Comparison of ENCODE assay signal across 8 cellular contexts in genomic region chr6:129490551-129491245, GRCh38.
DNase-seq lines count a peak whose midpoint lies in the region; ATAC-seq, FAIRE-seq and TF ChIP-seq lines count a peak whose summit lies in the region.

No MANE protein-coding gene starts in this region.

- peaks cover 19% of the 10 kb centered on the region for H3K4me1 ChIP-seq in vagina

- no peaks in the 10 kb centered on the region for H3K27me3 ChIP-seq in vagina

- peak overlapping the region; percentile 72 for H3K4me3 Mint-ChIP-seq in osteocyte (ENCODE audit: unreplicated experiment)

- DNase-seq in GM18507 (ENCODE audit: extremely low spot score, insufficient read length, low read depth), result peak; percentile 52
- DNase-seq in NOMO-1 treated with dmso at 0.1 percent for 144 hours (lab: John Stamatoyannopoulos, UW; ENCODE audit: unreplicated experiment), result peak; percentile 62
- peak; percentile 41 for DNase-seq in activated T-cell treated with anti-CD3 and anti-CD28 coated beads for 48 hours (ENCODE audit: low read depth)
- DNase-seq in fibroblast of gingiva (ENCODE audit: low read depth), result peak; percentile 93
- DNase-seq in osteocyte (ENCODE audit: extremely low spot score, unreplicated experiment), result no peak
- DNase-seq in vagina (ENCODE audit: extremely low spot score in 2 of 2), result no peak
- DNase-seq in SK-N-DZ (ENCODE audit: low spot score), result no peak

- peak; percentile 97 for FAIRE-seq in GM18507 (lab: Jason Lieb, UNC)

- H3K36me3 Mint-ChIP-seq in osteocyte (ENCODE audit: unreplicated experiment), result no peaks in the 10 kb centered on the region

- peaks cover 45% of the 10 kb centered on the region for H3K4me1 Mint-ChIP-seq in osteocyte (ENCODE audit: unreplicated experiment)

- TF ChIP-seq CTCF in osteocyte (IDR thresholded peaks at IDR 0.05) (no peak), vagina (IDR thresholded peaks at IDR 0.05) (no peak)

- peak overlapping the region; percentile 99 for H3K27ac Mint-ChIP-seq in osteocyte (ENCODE audit: unreplicated experiment)

- intact Hi-C loops in vagina (cut with DNase I), result no loop called here

- peak; percentile 88 for ATAC-seq in HG02852 (IDR thresholded peaks at IDR 0.05; ENCODE audit: unreplicated experiment)

- peaks cover 0 to 6% of the 10 kb centered on the region in 2 donors for H3K36me3 ChIP-seq in vagina

- TF ChIP-seq POLR2A in vagina (IDR thresholded peaks at IDR 0.05), result no peak

- no peaks in the 10 kb centered on the region for H3K27me3 Mint-ChIP-seq in osteocyte (ENCODE audit: unreplicated experiment)

- H3K27ac ChIP-seq in vagina, result peak overlapping the region; percentile 84

- H3K9me3 ChIP-seq in vagina, result no peaks in the 10 kb centered on the region

- peak overlapping the region; percentile 20 to 31 for H3K4me3 ChIP-seq in vagina

- H3K9me3 Mint-ChIP-seq in osteocyte (ENCODE audit: unreplicated experiment), result no peaks in the 10 kb centered on the region

Comparison
In these comparisons a context has a peak if more than half of its experiments do, and no peak if none do; other contexts are left out.
1. DNase-seq: peak in GM18507 (single experiment), NOMO-1 treated with dmso at 0.1 percent for 144 hours (single experiment), activated T-cell treated with anti-CD3 and anti-CD28 coated beads for 48 hours (single experiment) and fibroblast of gingiva (single experiment); none in osteocyte (single experiment), vagina (0 of 2) and SK-N-DZ (single experiment).